Comparison of ENCODE assay signal across 22 cellular contexts in the genomic region with DNA sequence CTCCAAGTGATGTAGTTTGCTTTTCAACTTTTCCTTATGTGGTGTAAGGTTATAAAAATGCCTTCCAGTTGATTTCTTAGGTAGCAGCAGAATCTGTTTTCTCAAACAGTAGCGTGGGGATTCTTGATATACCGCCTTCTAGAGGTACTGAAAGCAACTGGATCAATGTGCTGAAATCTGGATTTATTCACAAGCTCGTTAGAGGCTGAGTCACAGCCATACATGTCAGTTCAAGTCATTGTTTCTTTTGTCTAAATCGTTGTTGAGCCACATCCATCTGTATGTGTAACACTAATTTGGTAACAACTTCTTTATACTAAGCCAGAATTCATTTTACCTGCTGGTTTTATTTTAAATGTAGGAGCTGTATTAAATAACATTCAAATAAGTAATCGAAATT.
DNase-seq lines count a peak whose midpoint lies in the region; ATAC-seq, FAIRE-seq and TF ChIP-seq lines count a peak whose summit lies in the region.
"Had no signal": no experiment of that assay in that cellular context is flagged by ENCODE, and none has a peak within 500 bp of the region (broad histone marks: within the 10 kb centered on the region; RNA-seq: fewer than 3 reads in every experiment).

No MANE protein-coding gene starts in this region.

- no peak overlapping the region for H2BK120ac ChIP-seq in H1 (replicated peaks; ENCODE audit: low read depth, low read length)

- intact Hi-C loops in tibial artery (cut with DNase I; ENCODE audit: low total_unique reads): no loop called here

- TF ChIP-seq EP300 in H1 (IDR thresholded peaks at IDR 0.05; ENCODE audit: borderline replicate concordance in 1 of 2, low read depth in 2 of 2, low read length in 2 of 2): no peak

- peaks cover 0 to 2% (median 0%) of the 10 kb centered on the region in 3 donors for H3K36me3 Mint-ChIP-seq in naive thymus-derived CD8-positive, alpha-beta T cell

- no peaks in the 10 kb centered on the region for H3K79me2 ChIP-seq in H1 (ENCODE audit: control insufficient read depth in 1 of 2, insufficient read depth in 2 of 2, low read length in 2 of 2)

- no peak overlapping the region for H2BK20ac ChIP-seq in H1 (ENCODE audit: low read length)

- H3K27me3 ChIP-seq in H1 (replicated peaks in 1 of 4; ENCODE audit: control insufficient read depth in 3 of 4, extremely low read depth in 1 of 4, insufficient read depth in 3 of 4, low read length in 3 of 4): no peaks in the 10 kb centered on the region
- no peaks in the 10 kb centered on the region for H3K27me3 ChIP-seq in foreskin keratinocyte
- no peaks in the 10 kb centered on the region for H3K27me3 ChIP-seq in tibial artery
- H3K27me3 ChIP-seq: BE2C, SJSA1 had no signal

- no peak for TF ChIP-seq POLR2A in H1 (IDR thresholded peaks at IDR 0.05; ENCODE audit: control extremely low read depth in 1 of 2, low read depth in 2 of 2, low read length in 2 of 2)

- 0 out of 4 replicates have a peak, but pooled peaks of 1 of the 2 experiments have one; percentile 13 for TF ChIP-seq RAD21 in H1 (IDR thresholded peaks at IDR 0.05 in 1 of 2, conservative IDR thresholded peaks at IDR 0.05 in 1 of 2; ENCODE audit: low read depth in 2 of 2, low read length in 2 of 2)

- whole genome bisulfite sequencing in H1 (ENCODE audit: extremely low coverage in 1 of 2, insufficient coverage in 1 of 2, insufficient read length in 1 of 2, insufficient replicate concordance in 2 of 2, low coverage in 1 of 2, low lambda C conversion rate in 2 of 2, missing lambda C conversion rate in 1 of 2), 2 experiments: 81% methylated on average over 5 of the region's 5 CpGs; no CpG with 5 or more reads in 1 of the 2 experiments

- H4K5ac ChIP-seq in H1 (ENCODE audit: insufficient read length, low read depth, low read length): no peak overlapping the region

- H3K4me3 ChIP-seq in H1 (ENCODE audit: extremely low read depth in 1 of 4, insufficient read depth in 2 of 4, low read depth in 3 of 4, low read length in 4 of 4): no peak overlapping the region
- no peak overlapping the region for H3K4me3 ChIP-seq in tibial artery
- H3K4me3 ChIP-seq: HAP-1, PC-9, SJSA1 had no signal

- H3K4me1 ChIP-seq in H1 (replicated peaks in 1 of 4; ENCODE audit: control insufficient read depth in 3 of 4, insufficient read depth in 4 of 4, low read length in 3 of 4): no peaks in the 10 kb centered on the region; a peak in 1 of 7 replicates
- no peaks in the 10 kb centered on the region for H3K4me1 ChIP-seq in foreskin keratinocyte
- H3K4me1 ChIP-seq in tibial artery: no peaks in the 10 kb centered on the region
- H3K4me1 ChIP-seq: BE2C, HAP-1, SJSA1 had no signal

- no peak overlapping the region for H3K4me3 Mint-ChIP-seq in naive thymus-derived CD8-positive, alpha-beta T cell

- DNase-seq in HPDE6-E6E7 (ENCODE audit: extremely low spot score) (peak; percentile 17), RWPE1 (ENCODE audit: low spot score) (peak; percentile 13), H1 (ENCODE audit: low read depth in 1 of 2, low spot score in 2 of 2) (no peak), foreskin keratinocyte (peak; percentile 32 to 68), tibial artery (no peak)
- no peak for DNase-seq in activated CD4-positive, alpha-beta T cell treated with anti-CD3 and anti-CD28 coated beads, Interleukin-2, amount 50 U/mL, for 48 hours
- no peak for DNase-seq in naive thymus-derived CD8-positive, alpha-beta T cell
- DNase-seq: BE2C, DMS53, GF-D8, KG1, NCI-H1105, NCI-H2029 treated with DMSO at 0.1 percent for 48 hours, NCI-H2171 treated with DMSO at 0.1 percent for 48 hours, NCI-H526, PC-9 had no signal

- H3K4me2 ChIP-seq in H1 (ENCODE audit: insufficient read depth in 1 of 2, low read depth in 2 of 2, low read length in 2 of 2): no peak overlapping the region
- H3K4me2 ChIP-seq: PC-9 had no signal

- POLR2A ChIA-PET in RWPE1 (lab: Yijun Ruan, JAX; ENCODE audit: low non-redundant PET): no interaction called here
- POLR2A ChIA-PET in H1 (lab: Charles Lee; ENCODE audit: partially characterized antibody): no interaction called here
- POLR2A ChIA-PET in naive thymus-derived CD8-positive, alpha-beta T cell (lab: Charles Lee): no interaction called here

- H3K23ac ChIP-seq in H1 (ENCODE audit: insufficient read length): no peak overlapping the region

- H2AFZ ChIP-seq in H1 (ENCODE audit: low read length): no peak overlapping the region
- H2AFZ ChIP-seq: PC-9 had no signal

- H3K9me3 Mint-ChIP-seq in naive thymus-derived CD8-positive, alpha-beta T cell: peaks cover 0 to 6% (median 0%) of the 10 kb centered on the region in 9 donors

- no peak overlapping the region for H3K27ac Mint-ChIP-seq in naive thymus-derived CD8-positive, alpha-beta T cell

- TF ChIP-seq CTCF in RWPE1 (conservative IDR thresholded peaks at IDR 0.05; ENCODE audit: low read depth): no peak
- TF ChIP-seq CTCF in H1 (IDR thresholded peaks at IDR 0.05; ENCODE audit: control extremely low read depth in 1 of 3, insufficient read depth in 1 of 3, low read depth in 1 of 3, low read length in 3 of 3): peak in 1 of 3 experiments; percentile 6; a peak in 1 of 4 replicates
- TF ChIP-seq CTCF in foreskin keratinocyte (conservative IDR thresholded peaks at IDR 0.05): no peak
- no peak for TF ChIP-seq CTCF in tibial artery (IDR thresholded peaks at IDR 0.05)

- ATAC-seq in foreskin keratinocyte (peak; percentile 48), HG03439 (IDR thresholded peaks at IDR 0.05; ENCODE audit: unreplicated experiment) (no peak)
- no peak for ATAC-seq in naive thymus-derived CD8-positive, alpha-beta T cell

- H3K9ac ChIP-seq in H1 (replicated peaks in 1 of 4; ENCODE audit: extremely low read depth in 1 of 4, low read depth in 3 of 4, low read length in 3 of 4): no peak overlapping the region

- H4K20me1 ChIP-seq in H1 (replicated peaks in 1 of 2; ENCODE audit: control insufficient read depth in 1 of 2, insufficient read depth in 2 of 2, low read length in 2 of 2): no peaks in the 10 kb centered on the region

- no peak overlapping the region for H2AK5ac ChIP-seq in H1 (ENCODE audit: low read depth, low read length)

- no peak overlapping the region for H3K56ac ChIP-seq in H1 (replicated peaks; ENCODE audit: insufficient read length, low read depth, low read length)

- H4K8ac ChIP-seq in H1 (ENCODE audit: extremely low read depth, insufficient read depth, low read length): no peak overlapping the region

- H2BK5ac ChIP-seq in H1 (ENCODE audit: low read depth, low read length): no peak overlapping the region

- no peak overlapping the region for H4K91ac ChIP-seq in H1 (replicated peaks; ENCODE audit: insufficient read length, low read length)

- no peak overlapping the region for H3K27ac ChIP-seq in RWPE1
- H3K27ac ChIP-seq in H1 (ENCODE audit: low read depth, low read length): no peak overlapping the region
- no peak overlapping the region for H3K27ac ChIP-seq in foreskin keratinocyte
- H3K27ac ChIP-seq in tibial artery: no peak overlapping the region
- H3K27ac ChIP-seq: HL-60, PC-9, SJSA1 had no signal

- no peaks in the 10 kb centered on the region for H3K4me1 Mint-ChIP-seq in naive thymus-derived CD8-positive, alpha-beta T cell

- peak; percentile 70 for FAIRE-seq in H1 (lab: Jason Lieb, UNC)
- FAIRE-seq: D721Med, HTR-8/SVneo had no signal

- no peak overlapping the region for H2BK15ac ChIP-seq in H1 (ENCODE audit: low read length)

- H3K4ac ChIP-seq in H1 (replicated peaks; ENCODE audit: insufficient read length, low read depth, low read length): no peak overlapping the region

- H3K79me1 ChIP-seq in H1 (ENCODE audit: low read depth, low read length): no peaks in the 10 kb centered on the region

- no peaks in the 10 kb centered on the region for H3K23me2 ChIP-seq in H1 (ENCODE audit: low read depth, low read length)

- no peaks in the 10 kb centered on the region for H3K36me3 ChIP-seq in H1 (ENCODE audit: control insufficient read depth in 2 of 4, insufficient read depth in 4 of 4, low read length in 3 of 4)
- H3K36me3 ChIP-seq in tibial artery: no peaks in the 10 kb centered on the region
- H3K36me3 ChIP-seq: BE2C, HAP-1, SJSA1 had no signal

- no peak overlapping the region for H3K18ac ChIP-seq in H1 (ENCODE audit: extremely low read depth, low read length)

- CTCF ChIA-PET in RWPE1 (lab: Yijun Ruan, JAX) (no interaction called here), H1 (lab: Charles Lee; ENCODE audit: partially characterized antibody) (interaction anchor here (0.8 to 1.0 kb wide), 2 partner anchors 9 to 11 kb away, joined by 3 to 4 read pairs; no protein-coding TSS in a partner anchor)

- H3K14ac ChIP-seq in H1 (ENCODE audit: insufficient read length): no peak overlapping the region

- no peak overlapping the region for H2BK12ac ChIP-seq in H1 (ENCODE audit: low read depth, low read length)

- H3K27me3 Mint-ChIP-seq in naive thymus-derived CD8-positive, alpha-beta T cell: peaks cover 0 to 12% (median 1%) of the 10 kb centered on the region in 5 donors

- H3K9me3 ChIP-seq in H1 (ENCODE audit: insufficient read depth in 2 of 2, low read depth in 1 of 2, low read length in 1 of 2) (no peaks in the 10 kb centered on the region), tibial artery (no peaks in the 10 kb centered on the region)
- H3K9me3 ChIP-seq: BE2C, HAP-1, SJSA1 had no signal

TF ChIP-seq in H1, 55 proteins besides CTCF, POLR2A, EP300 and RAD21:
- no peak for TF ChIP-seq BRCA1 (IDR thresholded peaks at IDR 0.05; ENCODE audit: low read depth, low read length)

Comparison
In these comparisons a context has a peak if more than half of its experiments do, and no peak if none do; other contexts are left out.
1. DNase-seq: peak in HPDE6-E6E7 (single experiment), RWPE1 (single experiment) and foreskin keratinocyte (2 of 2); none in H1 (0 of 2), tibial artery (0 of 2), activated CD4-positive, alpha-beta T cell treated with anti-CD3 and anti-CD28 coated beads, Interleukin-2, amount 50 U/mL, for 48 hours (0 of 2) and naive thymus-derived CD8-positive, alpha-beta T cell (0 of 10).